1 cellular context compared by ENCODE assay signal in the genomic region with DNA sequence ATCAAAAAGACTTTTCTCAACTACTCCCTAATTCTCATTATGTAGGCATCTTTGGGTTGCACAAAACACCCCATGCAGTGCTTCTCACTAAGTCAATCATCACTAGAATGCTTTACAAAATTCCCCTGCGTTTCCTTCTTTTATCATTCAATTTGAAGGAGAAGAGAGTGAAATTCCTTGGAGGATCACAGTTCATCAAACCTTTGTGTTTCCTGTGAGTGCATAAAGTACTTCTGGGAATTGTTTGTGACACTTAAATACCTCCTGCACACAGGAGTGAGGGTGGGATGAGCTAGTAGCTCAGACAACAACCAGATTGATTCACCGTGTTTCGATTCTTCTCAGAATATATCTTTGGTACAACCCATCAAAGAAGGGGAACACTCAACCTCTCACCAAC.
A peak's percentile ranks its signal among the peaks of the same experiment; 100 is the strongest.
TF ChIP-seq lines count a peak whose summit lies in the region.

No MANE protein-coding gene starts in this region.

TF ChIP-seq in H1, 55 proteins besides CTCF, POLR2A, EP300 and RAD21:
- TF ChIP-seq HDAC2 (IDR thresholded peaks at IDR 0.05; ENCODE audit: borderline replicate concordance in 1 of 2, low read depth in 2 of 2, low read length in 2 of 2) (peak; percentile 73 to 87; a peak in 2 of 4 replicates), TCF12 (IDR thresholded peaks at IDR 0.05; ENCODE audit: low read depth, low read length) (0 out of 2 replicates have a peak, but pooled peaks have one; percentile 47), BCL11A (IDR thresholded peaks at IDR 0.05; ENCODE audit: low read depth in 2 of 2, low read length in 2 of 2) (peak in 1 of 2 experiments; percentile 53), JUND (IDR thresholded peaks at IDR 0.05; ENCODE audit: low read length) (no peak), POU5F1 (IDR thresholded peaks at IDR 0.05; ENCODE audit: low read depth, low read length) (peak; percentile 89; the same call in 1 of the 2 replicates), NANOG (IDR thresholded peaks at IDR 0.05; ENCODE audit: insufficient read depth, low read depth, low read length, poor library complexity, severe bottlenecking) (peak; percentile 79), POLR2AphosphoS5 (IDR thresholded peaks at IDR 0.05; ENCODE audit: low read depth, low read length) (peak; percentile 65; the same call in 1 of the 2 replicates), SP1 (IDR thresholded peaks at IDR 0.05; ENCODE audit: low read depth, low read length) (peak; percentile 86), ASH2L (IDR thresholded peaks at IDR 0.05; ENCODE audit: low read length) (peak; percentile 41), CREB1 (IDR thresholded peaks at IDR 0.05) (peak; percentile 64; the same call in 1 of the 2 replicates), TEAD4 (IDR thresholded peaks at IDR 0.05; ENCODE audit: low read depth, low read length) (peak; percentile 96), TAF7 (optimal IDR thresholded peaks at IDR 0.05; ENCODE audit: borderline replicate concordance, low read depth, low read length) (no peak), CBX5 (IDR thresholded peaks at IDR 0.05; ENCODE audit: low read depth, low read length) (no peak), TAF1 (IDR thresholded peaks at IDR 0.05; ENCODE audit: low read depth, low read length) (peak; percentile 48; the same call in 1 of the 2 replicates)
- TF ChIP-seq, protein P1, sequence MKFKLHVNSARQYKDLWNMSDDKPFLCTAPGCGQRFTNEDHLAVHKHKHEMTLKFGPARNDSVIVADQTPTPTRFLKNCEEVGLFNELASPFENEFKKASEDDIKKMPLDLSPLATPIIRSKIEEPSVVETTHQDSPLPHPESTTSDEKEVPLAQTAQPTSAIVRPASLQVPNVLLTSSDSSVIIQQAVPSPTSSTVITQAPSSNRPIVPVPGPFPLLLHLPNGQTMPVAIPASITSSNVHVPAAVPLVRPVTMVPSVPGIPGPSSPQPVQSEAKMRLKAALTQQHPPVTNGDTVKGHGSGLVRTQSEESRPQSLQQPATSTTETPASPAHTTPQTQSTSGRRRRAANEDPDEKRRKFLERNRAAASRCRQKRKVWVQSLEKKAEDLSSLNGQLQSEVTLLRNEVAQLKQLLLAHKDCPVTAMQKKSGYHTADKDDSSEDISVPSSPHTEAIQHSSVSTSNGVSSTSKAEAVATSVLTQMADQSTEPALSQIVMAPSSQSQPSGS (IDR thresholded peaks at IDR 0.05; ENCODE audit: low read length) = 0 out of 2 replicates have a peak, but pooled peaks have one; percentile 30
- TF ChIP-seq, protein P2, sequence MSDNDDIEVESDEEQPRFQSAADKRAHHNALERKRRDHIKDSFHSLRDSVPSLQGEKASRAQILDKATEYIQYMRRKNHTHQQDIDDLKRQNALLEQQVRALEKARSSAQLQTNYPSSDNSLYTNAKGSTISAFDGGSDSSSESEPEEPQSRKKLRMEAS (IDR thresholded peaks at IDR 0.05) = no peak
- TF ChIP-seq, protein P3, sequence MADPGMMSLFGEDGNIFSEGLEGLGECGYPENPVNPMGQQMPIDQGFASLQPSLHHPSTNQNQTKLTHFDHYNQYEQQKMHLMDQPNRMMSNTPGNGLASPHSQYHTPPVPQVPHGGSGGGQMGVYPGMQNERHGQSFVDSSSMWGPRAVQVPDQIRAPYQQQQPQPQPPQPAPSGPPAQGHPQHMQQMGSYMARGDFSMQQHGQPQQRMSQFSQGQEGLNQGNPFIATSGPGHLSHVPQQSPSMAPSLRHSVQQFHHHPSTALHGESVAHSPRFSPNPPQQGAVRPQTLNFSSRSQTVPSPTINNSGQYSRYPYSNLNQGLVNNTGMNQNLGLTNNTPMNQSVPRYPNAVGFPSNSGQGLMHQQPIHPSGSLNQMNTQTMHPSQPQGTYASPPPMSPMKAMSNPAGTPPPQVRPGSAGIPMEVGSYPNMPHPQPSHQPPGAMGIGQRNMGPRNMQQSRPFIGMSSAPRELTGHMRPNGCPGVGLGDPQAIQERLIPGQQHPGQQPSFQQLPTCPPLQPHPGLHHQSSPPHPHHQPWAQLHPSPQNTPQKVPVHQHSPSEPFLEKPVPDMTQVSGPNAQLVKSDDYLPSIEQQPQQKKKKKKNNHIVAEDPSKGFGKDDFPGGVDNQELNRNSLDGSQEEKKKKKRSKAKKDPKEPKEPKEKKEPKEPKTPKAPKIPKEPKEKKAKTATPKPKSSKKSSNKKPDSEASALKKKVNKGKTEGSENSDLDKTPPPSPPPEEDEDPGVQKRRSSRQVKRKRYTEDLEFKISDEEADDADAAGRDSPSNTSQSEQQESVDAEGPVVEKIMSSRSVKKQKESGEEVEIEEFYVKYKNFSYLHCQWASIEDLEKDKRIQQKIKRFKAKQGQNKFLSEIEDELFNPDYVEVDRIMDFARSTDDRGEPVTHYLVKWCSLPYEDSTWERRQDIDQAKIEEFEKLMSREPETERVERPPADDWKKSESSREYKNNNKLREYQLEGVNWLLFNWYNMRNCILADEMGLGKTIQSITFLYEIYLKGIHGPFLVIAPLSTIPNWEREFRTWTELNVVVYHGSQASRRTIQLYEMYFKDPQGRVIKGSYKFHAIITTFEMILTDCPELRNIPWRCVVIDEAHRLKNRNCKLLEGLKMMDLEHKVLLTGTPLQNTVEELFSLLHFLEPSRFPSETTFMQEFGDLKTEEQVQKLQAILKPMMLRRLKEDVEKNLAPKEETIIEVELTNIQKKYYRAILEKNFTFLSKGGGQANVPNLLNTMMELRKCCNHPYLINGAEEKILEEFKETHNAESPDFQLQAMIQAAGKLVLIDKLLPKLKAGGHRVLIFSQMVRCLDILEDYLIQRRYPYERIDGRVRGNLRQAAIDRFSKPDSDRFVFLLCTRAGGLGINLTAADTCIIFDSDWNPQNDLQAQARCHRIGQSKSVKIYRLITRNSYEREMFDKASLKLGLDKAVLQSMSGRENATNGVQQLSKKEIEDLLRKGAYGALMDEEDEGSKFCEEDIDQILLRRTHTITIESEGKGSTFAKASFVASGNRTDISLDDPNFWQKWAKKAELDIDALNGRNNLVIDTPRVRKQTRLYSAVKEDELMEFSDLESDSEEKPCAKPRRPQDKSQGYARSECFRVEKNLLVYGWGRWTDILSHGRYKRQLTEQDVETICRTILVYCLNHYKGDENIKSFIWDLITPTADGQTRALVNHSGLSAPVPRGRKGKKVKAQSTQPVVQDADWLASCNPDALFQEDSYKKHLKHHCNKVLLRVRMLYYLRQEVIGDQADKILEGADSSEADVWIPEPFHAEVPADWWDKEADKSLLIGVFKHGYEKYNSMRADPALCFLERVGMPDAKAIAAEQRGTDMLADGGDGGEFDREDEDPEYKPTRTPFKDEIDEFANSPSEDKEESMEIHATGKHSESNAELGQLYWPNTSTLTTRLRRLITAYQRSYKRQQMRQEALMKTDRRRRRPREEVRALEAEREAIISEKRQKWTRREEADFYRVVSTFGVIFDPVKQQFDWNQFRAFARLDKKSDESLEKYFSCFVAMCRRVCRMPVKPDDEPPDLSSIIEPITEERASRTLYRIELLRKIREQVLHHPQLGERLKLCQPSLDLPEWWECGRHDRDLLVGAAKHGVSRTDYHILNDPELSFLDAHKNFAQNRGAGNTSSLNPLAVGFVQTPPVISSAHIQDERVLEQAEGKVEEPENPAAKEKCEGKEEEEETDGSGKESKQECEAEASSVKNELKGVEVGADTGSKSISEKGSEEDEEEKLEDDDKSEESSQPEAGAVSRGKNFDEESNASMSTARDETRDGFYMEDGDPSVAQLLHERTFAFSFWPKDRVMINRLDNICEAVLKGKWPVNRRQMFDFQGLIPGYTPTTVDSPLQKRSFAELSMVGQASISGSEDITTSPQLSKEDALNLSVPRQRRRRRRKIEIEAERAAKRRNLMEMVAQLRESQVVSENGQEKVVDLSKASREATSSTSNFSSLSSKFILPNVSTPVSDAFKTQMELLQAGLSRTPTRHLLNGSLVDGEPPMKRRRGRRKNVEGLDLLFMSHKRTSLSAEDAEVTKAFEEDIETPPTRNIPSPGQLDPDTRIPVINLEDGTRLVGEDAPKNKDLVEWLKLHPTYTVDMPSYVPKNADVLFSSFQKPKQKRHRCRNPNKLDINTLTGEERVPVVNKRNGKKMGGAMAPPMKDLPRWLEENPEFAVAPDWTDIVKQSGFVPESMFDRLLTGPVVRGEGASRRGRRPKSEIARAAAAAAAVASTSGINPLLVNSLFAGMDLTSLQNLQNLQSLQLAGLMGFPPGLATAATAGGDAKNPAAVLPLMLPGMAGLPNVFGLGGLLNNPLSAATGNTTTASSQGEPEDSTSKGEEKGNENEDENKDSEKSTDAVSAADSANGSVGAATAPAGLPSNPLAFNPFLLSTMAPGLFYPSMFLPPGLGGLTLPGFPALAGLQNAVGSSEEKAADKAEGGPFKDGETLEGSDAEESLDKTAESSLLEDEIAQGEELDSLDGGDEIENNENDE (IDR thresholded peaks at IDR 0.05; ENCODE audit: insufficient replicate concordance, low read length) = peak; percentile 81
TF ChIP-seq in H1: peak in this region for 13.
